Comparison of ENCODE assay signal across 1 cellular context in genomic region chr5:171521219-171521633, GRCh38.
TF ChIP-seq lines count a peak whose summit lies in the region.

No MANE protein-coding gene starts in this region.

TF ChIP-seq in GM23338, 12 proteins besides CTCF, POLR2A, EP300 and RAD21 (continued from another document):
- TF ChIP-seq REST (IDR thresholded peaks at IDR 0.05; ENCODE audit: unreplicated experiment) (no peak), JUNB (IDR thresholded peaks at IDR 0.05; ENCODE audit: unreplicated experiment) (no peak), ZNF114 (CRISPR knock-in tag; IDR thresholded peaks at IDR 0.05) (no peak), EZH2 (IDR thresholded peaks at IDR 0.05; ENCODE audit: low read depth, unreplicated experiment) (no peak)
